23 cellular contexts compared by ENCODE assay signal in genomic region chr10:75633568-75633967, GRCh38.
"Had no signal": no experiment of that assay in that cellular context is flagged by ENCODE, and none has a peak within 500 bp of the region (broad histone marks: within the 10 kb centered on the region; RNA-seq: fewer than 3 reads in every experiment).

No MANE protein-coding gene starts in this region.

- H3K4me3 ChIP-seq: left lung, lower lobe of right lung, mucosa of descending colon, pancreas, prostate gland, spleen, testis, thyroid gland, transverse colon, upper lobe of left lung had no signal

- H3K4me1 ChIP-seq: left lung, lower lobe of right lung, prostate gland, spleen, testis, thyroid gland, transverse colon, upper lobe of left lung had no signal

- ATAC-seq: left colon; left lung; lower lobe of right lung; mucosa of descending colon; naive thymus-derived CD8-positive, alpha-beta T cell; pancreas; stimulated activated effector memory CD8-positive, alpha-beta T cell treated with anti-CD3 and anti-CD28 coated beads, Interleukin-12 subunit alpha, Interleukin-12 subunit beta, amount 100 ng/mL, for 72 hours had no signal

- H3K27ac ChIP-seq: left lung, lower lobe of right lung, pancreas, prostate gland, spleen, testis, thyroid gland, upper lobe of left lung had no signal

- H3K27me3 ChIP-seq: left lung, pancreas, spleen, testis, thyroid gland, transverse colon, upper lobe of left lung had no signal

- DNase-seq: hippocampal formation; kidney; left colon; left lung; lower lobe of right lung; midbrain; mucosa of descending colon; naive thymus-derived CD8-positive, alpha-beta T cell; nucleus accumbens; pancreas; posterior cingulate gyrus; retina; right cardiac atrium; small intestine; spleen; stimulated activated CD4-positive, alpha-beta T cell treated with anti-CD3 and anti-CD28 coated beads, Interleukin-4, amount 100 ng/mL, for 24 hours; stimulated activated naive CD4-positive, alpha-beta T cell; testis; thyroid gland; transverse colon; upper lobe of left lung had no signal

- H3K9me3 ChIP-seq: left lung, lower lobe of right lung, mucosa of descending colon, pancreas, prostate gland, spleen, testis, thyroid gland, transverse colon, upper lobe of left lung had no signal

- H3K36me3 ChIP-seq: left lung, lower lobe of right lung, pancreas, prostate gland, spleen, thyroid gland, transverse colon, upper lobe of left lung had no signal
